ENCODE assay signal across 9 cellular contexts in the genomic region with DNA sequence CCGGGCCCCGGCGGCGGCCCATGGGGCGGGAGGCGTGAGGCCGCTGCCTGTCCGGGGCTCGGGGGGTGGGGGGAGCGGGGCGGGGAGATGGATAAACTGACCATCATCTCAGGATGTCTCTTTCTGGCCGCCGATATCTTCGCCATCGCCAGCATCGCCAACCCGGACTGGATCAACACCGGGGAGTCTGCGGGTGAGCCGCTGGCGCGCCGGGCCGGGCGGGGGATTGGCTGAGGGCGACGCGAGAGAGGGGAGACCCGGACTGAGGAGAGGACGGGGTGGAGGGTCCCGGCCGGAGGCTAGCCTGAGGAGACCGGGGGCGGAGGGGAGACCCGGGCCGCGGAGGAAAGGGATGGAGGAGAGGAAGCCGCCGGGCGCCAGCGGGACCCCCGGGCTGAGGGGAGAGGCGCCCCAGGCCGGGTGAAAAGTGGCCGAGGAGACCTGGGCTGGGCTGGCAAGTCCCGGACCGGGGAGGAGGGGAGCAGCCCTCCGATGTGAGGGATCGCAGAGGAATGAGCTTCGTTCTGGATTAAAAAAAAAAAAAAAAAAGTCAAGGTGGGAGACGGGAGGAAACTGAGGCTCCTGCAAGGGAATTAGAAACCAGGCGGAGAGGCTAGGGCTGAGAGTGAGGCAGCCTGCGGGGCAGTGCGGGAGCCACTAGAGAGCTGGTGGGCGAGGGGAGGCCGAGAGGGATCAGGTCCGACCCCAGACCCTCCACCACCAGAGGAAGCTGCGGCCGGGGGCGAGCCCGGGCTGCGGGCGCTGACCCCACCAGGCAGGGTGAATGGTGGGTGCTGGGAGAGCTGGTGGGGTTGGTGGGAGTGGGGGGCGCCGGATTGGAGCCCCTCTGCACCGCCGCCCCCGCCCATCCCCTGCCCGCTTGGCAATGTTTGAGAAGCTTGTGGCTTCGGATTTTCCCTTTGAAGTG. TPM values are rescaled to one million over a fixed set of nuclear protein-coding genes. Genes with fewer than 3 reads are reported as not detected.
DNase-seq lines count a peak whose midpoint lies in the region; ATAC-seq, FAIRE-seq and TF ChIP-seq lines count a peak whose summit lies in the region.
"Had no signal": no experiment of that assay in that cellular context is flagged by ENCODE, and none has a peak within 500 bp of the region (broad histone marks: within the 10 kb centered on the region; RNA-seq: fewer than 3 reads in every experiment).

No MANE protein-coding gene starts in this region.

- TF ChIP-seq CTCF in gastroesophageal sphincter (IDR thresholded peaks at IDR 0.05): no peak
- TF ChIP-seq CTCF in neutrophil (IDR thresholded peaks at IDR 0.05): no peak

- ATAC-seq in HG03521 (IDR thresholded peaks at IDR 0.05; ENCODE audit: unreplicated experiment): peak; percentile 27
- peak; percentile 37 for ATAC-seq in gastroesophageal sphincter
- ATAC-seq in GM19328 (IDR thresholded peaks at IDR 0.05; ENCODE audit: unreplicated experiment): no peak

- no peak for TF ChIP-seq POLR2A in gastroesophageal sphincter (IDR thresholded peaks at IDR 0.05)

- H3K4me1 ChIP-seq in gastroesophageal sphincter (peaks cover 0 to 41% (median 11%) of the 10 kb centered on the region in 3 donors), neutrophil (ENCODE audit: control insufficient read depth in 1 of 2, insufficient read depth in 1 of 2, low read depth in 1 of 2, low read length in 1 of 2) (peaks cover 19 to 21% of the 10 kb centered on the region in 2 experiments)

- H3K27ac ChIP-seq in gastroesophageal sphincter: peak overlapping the region in 3 of 4 donors; percentile 79 to 93 (median 91)
- no peak overlapping the region for H3K27ac ChIP-seq in neutrophil

- 0% methylated on average over 9 to 13 of the region's 70 CpGs for WGBS in gastroesophageal sphincter (ENCODE audit: low coverage in 1 of 2), 2 donors

- H3K4me3 ChIP-seq in gastroesophageal sphincter: peak overlapping the region; percentile 75 to 94
- peak overlapping the region; percentile 67 to 89 for H3K4me3 ChIP-seq in neutrophil (ENCODE audit: low read depth in 1 of 2, low read length in 1 of 2)

- H3K36me3 ChIP-seq in gastroesophageal sphincter (no peaks in the 10 kb centered on the region), neutrophil (no peaks in the 10 kb centered on the region)

- H3K9me3 ChIP-seq in gastroesophageal sphincter: no peaks in the 10 kb centered on the region
- no peaks in the 10 kb centered on the region for H3K9me3 ChIP-seq in neutrophil

- peak; percentile 57 for DNase-seq in DMS 273 (lab: John Stamatoyannopoulos, UW; ENCODE audit: unreplicated experiment)
- DNase-seq in DMS 273 treated with DMSO at 0.1 percent for 48 hours (lab: John Stamatoyannopoulos, UW): no peak
- DNase-seq in activated CD8-positive, alpha-beta memory T cell treated with anti-CD3 and anti-CD28 coated beads, Interleukin-2, amount 50 U/mL, for 4 hours: peak; percentile 24
- no peak for DNase-seq in frontal cortex (ENCODE audit: low spot score in 2 of 2)

- H3K27me3 ChIP-seq in gastroesophageal sphincter: no peaks in the 10 kb centered on the region
- peaks cover 46% of the 10 kb centered on the region for H3K27me3 ChIP-seq in neutrophil

- no peak for TF ChIP-seq EP300 in gastroesophageal sphincter (IDR thresholded peaks at IDR 0.05)

- FAIRE-seq in frontal cortex (lab: Jason Lieb, UNC): no peak
- FAIRE-seq: A204.1 had no signal

RNA-seq across cellular contexts. Expression of a gene that starts 0.6 kb away (rescaled TPM):
- 10 to 100 TPM; 14.9 to 26.9 (median 24.1) TPM for total RNA-seq in gastroesophageal sphincter
- total RNA-seq in frontal cortex: 41.2 TPM

RNA-seq across cellular contexts. Expression of a gene that starts 7.6 kb away (rescaled TPM):
- total RNA-seq in gastroesophageal sphincter: not detected
- total RNA-seq in frontal cortex: 0.41 TPM

RNA-seq across cellular contexts. Expression of a gene that starts 55.3 kb away (rescaled TPM):
- total RNA-seq in gastroesophageal sphincter: 100 to 1,000 TPM; 163 to 198 (median 177) TPM
- 287 TPM for total RNA-seq in frontal cortex

Comparison
In these comparisons a context has a peak if more than half of its experiments do, and no peak if none do; other contexts are left out.
1. DNase-seq: peak in DMS 273 (single experiment) and activated CD8-positive, alpha-beta memory T cell treated with anti-CD3 and anti-CD28 coated beads, Interleukin-2, amount 50 U/mL, for 4 hours (single experiment); none in DMS 273 treated with DMSO at 0.1 percent for 48 hours (single experiment) and frontal cortex (0 of 2).